ENCODE assay signal across 10 cellular contexts in genomic region chr11:114315749-114316368, GRCh38. TPM values are rescaled to one million over a fixed set of nuclear protein-coding genes. Genes with fewer than 3 reads are reported as not detected.
A peak's percentile ranks its signal among the peaks of the same experiment; 100 is the strongest.
DNase-seq lines count a peak whose midpoint lies in the region; ATAC-seq and TF ChIP-seq lines count a peak whose summit lies in the region.
"Had no signal": no experiment of that assay in that cellular context is flagged by ENCODE, and none has a peak within 500 bp of the region (broad histone marks: within the 10 kb centered on the region; RNA-seq: fewer than 3 reads in every experiment).

No MANE protein-coding gene starts in this region.

- intact Hi-C loops in esophagus muscularis mucosa (cut with DNase I) (no loop called here), posterior cingulate gyrus (cut with DNase I) (no loop called here)

- H3K9me3 ChIP-seq in esophagus muscularis mucosa: no peaks in the 10 kb centered on the region
- no peaks in the 10 kb centered on the region for H3K9me3 ChIP-seq in skeletal muscle tissue (ENCODE audit: control insufficient read depth in 3 of 3, low read length in 3 of 3)
- H3K9me3 ChIP-seq: HAP-1 had no signal

- H3K27ac ChIP-seq in esophagus muscularis mucosa (replicated peaks in 1 of 4) (peak overlapping the region in 1 of 4 donors; percentile 19), skeletal muscle tissue (ENCODE audit: low read depth, low read length) (peak overlapping the region; percentile 6)

- TF ChIP-seq CTCF in esophagus muscularis mucosa (IDR thresholded peaks at IDR 0.05): no peak

- WGBS in esophagus muscularis mucosa: 36% methylated on average over 13 of the region's 13 CpGs

- peaks cover 6 to 27% (median 21%) of the 10 kb centered on the region in 4 donors for H3K36me3 ChIP-seq in esophagus muscularis mucosa
- peaks cover 12 to 41% (median 23%) of the 10 kb centered on the region in 3 donors for H3K36me3 ChIP-seq in skeletal muscle tissue (ENCODE audit: control insufficient read depth in 3 of 3, insufficient read depth in 3 of 3, low read length in 3 of 3)
- H3K36me3 ChIP-seq: HAP-1 had no signal

- H3K4me3 ChIP-seq in esophagus muscularis mucosa (no peak overlapping the region), skeletal muscle tissue (ENCODE audit: low read length in 3 of 3) (no peak overlapping the region)
- H3K4me3 ChIP-seq: HAP-1 had no signal

- TF ChIP-seq EP300 in esophagus muscularis mucosa (IDR thresholded peaks at IDR 0.05): no peak

- peaks cover 0 to 26% (median 11%) of the 10 kb centered on the region in 4 donors for H3K4me1 ChIP-seq in esophagus muscularis mucosa
- peaks cover 3 to 11% (median 6%) of the 10 kb centered on the region in 3 donors for H3K4me1 ChIP-seq in skeletal muscle tissue (ENCODE audit: control insufficient read depth in 3 of 3, insufficient read depth in 3 of 3, low read length in 3 of 3)
- H3K4me1 ChIP-seq: HAP-1 had no signal

- TF ChIP-seq POLR2A in esophagus muscularis mucosa (IDR thresholded peaks at IDR 0.05; ENCODE audit: low read depth): no peak

- no peak overlapping the region for H3K9ac ChIP-seq in skeletal muscle tissue (ENCODE audit: low read depth in 1 of 3, low read length in 3 of 3)

- DNase-seq in NCI-H2029 (lab: John Stamatoyannopoulos, UW): peak; percentile 13
- DNase-seq in NCI-H2029 treated with DMSO at 0.1 percent for 48 hours (lab: John Stamatoyannopoulos, UW): no peak
- peak; percentile 76 for DNase-seq in SHP77 treated with DMSO at 0.1 percent for 48 hours (lab: John Stamatoyannopoulos, UW)
- peak; percentile 86 for DNase-seq in esophagus muscularis mucosa (ENCODE audit: extremely low spot score)
- DNase-seq in activated CD8-positive, alpha-beta memory T cell treated with anti-CD3 and anti-CD28 coated beads for 24 hours: no peak
- DNase-seq in posterior cingulate gyrus: no peak
- DNase-seq: 8988T had no signal

- ATAC-seq in GM18502 (IDR thresholded peaks at IDR 0.05; ENCODE audit: poor library complexity, unreplicated experiment): no peak

- H3K27me3 ChIP-seq in esophagus muscularis mucosa: peaks cover 0 to 35% (median 0%) of the 10 kb centered on the region in 4 donors
- H3K27me3 ChIP-seq in skeletal muscle tissue (ENCODE audit: control insufficient read depth in 3 of 3, insufficient read depth in 3 of 3, low read length in 3 of 3): no peaks in the 10 kb centered on the region

RNA-seq across cellular contexts. Expression of gene NNMT, which starts 19.7 kb away (rescaled TPM):
- 100 to 1,000 TPM in 3 of 4 donors, 10 to 100 TPM in 1; 88.9 to 599 (median 293) TPM for total RNA-seq in esophagus muscularis mucosa
- total RNA-seq in skeletal muscle tissue: 87.2 TPM

Comparison
In these comparisons a context has a peak if more than half of its experiments do, and no peak if none do; other contexts are left out.
1. DNase-seq: peak in NCI-H2029 (single experiment), SHP77 treated with DMSO at 0.1 percent for 48 hours (single experiment) and esophagus muscularis mucosa (single experiment); none in NCI-H2029 treated with DMSO at 0.1 percent for 48 hours (single experiment), activated CD8-positive, alpha-beta memory T cell treated with anti-CD3 and anti-CD28 coated beads for 24 hours (single experiment) and posterior cingulate gyrus (0 of 10).